8 cellular contexts compared by ENCODE assay signal in the genomic region with DNA sequence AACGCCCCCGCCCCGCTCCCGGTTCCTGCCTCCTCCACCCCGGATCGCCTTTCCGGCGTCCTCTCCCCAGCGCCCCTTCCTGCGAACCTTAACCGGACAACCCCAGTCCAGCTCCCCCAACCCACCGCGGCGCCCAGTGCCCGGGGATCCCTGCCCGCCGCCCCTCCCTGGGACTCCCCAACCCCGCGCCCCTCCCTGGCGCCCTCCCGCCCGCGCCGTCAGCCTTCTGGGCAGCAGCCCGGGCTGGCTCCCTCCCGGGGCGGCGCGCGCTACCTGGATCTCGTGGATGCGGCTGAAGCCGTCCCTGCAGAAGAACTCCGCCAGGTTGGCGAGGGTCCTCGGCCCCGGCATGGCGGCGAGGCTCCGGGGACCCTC. TPM values are rescaled to one million over a fixed set of nuclear protein-coding genes. Genes with fewer than 3 reads are reported as not detected.
A peak's percentile ranks its signal among the peaks of the same experiment; 100 is the strongest.
DNase-seq lines count a peak whose midpoint lies in the region; ATAC-seq and TF ChIP-seq lines count a peak whose summit lies in the region.

No MANE protein-coding gene starts in this region.

- no peak for TF ChIP-seq EP300 in esophagus muscularis mucosa (IDR thresholded peaks at IDR 0.05)

- no peak overlapping the region for H3K27ac ChIP-seq in esophagus muscularis mucosa (replicated peaks in 1 of 4)

- peak overlapping the region; percentile 93 for H3K4me3 Mint-ChIP-seq in osteocyte (ENCODE audit: unreplicated experiment)

- TF ChIP-seq POLR2A in esophagus muscularis mucosa (IDR thresholded peaks at IDR 0.05; ENCODE audit: low read depth), result no peak

- peak overlapping the region; percentile 97 for H3K27ac Mint-ChIP-seq in osteocyte (ENCODE audit: unreplicated experiment)

- no peak for ATAC-seq in HG02970 (IDR thresholded peaks at IDR 0.05; ENCODE audit: low FRiP score, unreplicated experiment)
- ATAC-seq in HG02763 (IDR thresholded peaks at IDR 0.05; ENCODE audit: unreplicated experiment), result no peak
- no peak for ATAC-seq in GM21619 (IDR thresholded peaks at IDR 0.05; ENCODE audit: unreplicated experiment)

- peaks cover 58% of the 10 kb centered on the region for H3K4me1 Mint-ChIP-seq in osteocyte (ENCODE audit: unreplicated experiment)

- intact Hi-C loops in esophagus muscularis mucosa (cut with DNase I), result no loop called here

- peaks cover 6% of the 10 kb centered on the region for H3K9me3 Mint-ChIP-seq in osteocyte (ENCODE audit: unreplicated experiment)

- peaks cover 6 to 48% (median 24%) of the 10 kb centered on the region in 4 donors for H3K27me3 ChIP-seq in esophagus muscularis mucosa

- 3% methylated on average over 24 of the region's 40 CpGs for WGBS in esophagus muscularis mucosa

- DNase-seq in COLO668 (lab: John Stamatoyannopoulos, UW; ENCODE audit: unreplicated experiment), result peak; percentile 54
- peak; percentile 40 for DNase-seq in NCI-H69 (lab: John Stamatoyannopoulos, UW)
- no peak for DNase-seq in esophagus muscularis mucosa (ENCODE audit: extremely low spot score)
- no peak for DNase-seq in osteocyte (ENCODE audit: extremely low spot score, unreplicated experiment)
- no peak for DNase-seq in SKM-1 (lab: John Stamatoyannopoulos, UW; ENCODE audit: unreplicated experiment)

- peaks cover 10 to 26% (median 25%) of the 10 kb centered on the region in 4 donors for H3K4me1 ChIP-seq in esophagus muscularis mucosa

- peak overlapping the region; percentile 56 to 69 (median 58) for H3K4me3 ChIP-seq in esophagus muscularis mucosa

- no peaks in the 10 kb centered on the region for H3K27me3 Mint-ChIP-seq in osteocyte (ENCODE audit: unreplicated experiment)

- no peaks in the 10 kb centered on the region for H3K36me3 ChIP-seq in esophagus muscularis mucosa

- peaks cover 2% of the 10 kb centered on the region for H3K36me3 Mint-ChIP-seq in osteocyte (ENCODE audit: unreplicated experiment)

- H3K9me3 ChIP-seq in esophagus muscularis mucosa, result peaks cover 0 to 4% (median 0%) of the 10 kb centered on the region in 4 donors

- TF ChIP-seq CTCF in esophagus muscularis mucosa (IDR thresholded peaks at IDR 0.05) (no peak), osteocyte (IDR thresholded peaks at IDR 0.05) (no peak)

RNA-seq across cellular contexts. Expression of gene CYP27C1, which starts 0.4 kb away (rescaled TPM):
- total RNA-seq in esophagus muscularis mucosa (under 1 TPM in 2 of 4 donors, not detected in 2; under 0.01 to 0.26 TPM), osteocyte (21.9 and 24.9 TPM in 2 replicates)

Comparison
In these comparisons a context has a peak if more than half of its experiments do, and no peak if none do; other contexts are left out.
1. DNase-seq: peak in COLO668 (single experiment) and NCI-H69 (single experiment); none in esophagus muscularis mucosa (single experiment), osteocyte (single experiment) and SKM-1 (single experiment).
2. RNA of gene CYP27C1, which starts 0.4 kb away (total RNA-seq): 21.9 to 24.9 TPM in osteocyte; under 0.01 to 0.26 TPM in esophagus muscularis mucosa; every median in the first group is over 10 times any median in the second.